12 cellular contexts compared by ENCODE assay signal in genomic region chr2:234218261-234219180, GRCh38.
A peak's percentile ranks its signal among the peaks of the same experiment; 100 is the strongest.
DNase-seq lines count a peak whose midpoint lies in the region; ATAC-seq, FAIRE-seq and TF ChIP-seq lines count a peak whose summit lies in the region.
"Had no signal": no experiment of that assay in that cellular context is flagged by ENCODE, and none has a peak within 500 bp of the region (broad histone marks: within the 10 kb centered on the region; RNA-seq: fewer than 3 reads in every experiment).

No MANE protein-coding gene starts in this region.

- no peak overlapping the region for H3K27ac ChIP-seq in RWPE2 (ENCODE audit: poor library complexity, severe bottlenecking)
- no peak overlapping the region for H3K27ac ChIP-seq in keratinocyte (ENCODE audit: control insufficient read depth, insufficient read depth, low read length)
- H3K27ac ChIP-seq in transverse colon: no peak overlapping the region
- H3K27ac ChIP-seq: esophagus squamous epithelium had no signal

- no peak for TF ChIP-seq EP300 in transverse colon (IDR thresholded peaks at IDR 0.05; ENCODE audit: low read depth)

- H4K20me1 ChIP-seq in keratinocyte (ENCODE audit: control insufficient read depth, extremely low read depth, insufficient read depth, low read length): no peaks in the 10 kb centered on the region

- in situ Hi-C loops in transverse colon (cut with MboI; ENCODE audit: low pct_ligation_motif_present in 1 of 4, low pct_unique_long_range_greater_than_20kb in 1 of 4, low sequenced_read_pairs in 3 of 4): no loop called here

- peak overlapping the region; percentile 23 for H2AFZ ChIP-seq in keratinocyte (ENCODE audit: control insufficient read depth, low read length)

- FAIRE-seq in keratinocyte (lab: Jason Lieb, UNC): peak; percentile 73

- H3K4me3 ChIP-seq in RWPE2 (ENCODE audit: severe bottlenecking) (no peak overlapping the region), keratinocyte (ENCODE audit: control insufficient read depth in 2 of 3, extremely low read depth in 1 of 3, insufficient read depth in 2 of 3, low read depth in 1 of 3, low read length in 3 of 3) (no peak overlapping the region), transverse colon (no peak overlapping the region)
- H3K4me3 ChIP-seq: esophagus squamous epithelium, smooth muscle cell had no signal

- H3K4me1 ChIP-seq in RWPE2 (ENCODE audit: insufficient read depth, poor library complexity, severe bottlenecking): peaks cover 4% of the 10 kb centered on the region
- H3K4me1 ChIP-seq in keratinocyte (ENCODE audit: control insufficient read depth, extremely low read depth, insufficient read depth, low read length): peaks cover 14% of the 10 kb centered on the region
- peaks cover 0 to 7% (median 0%) of the 10 kb centered on the region in 4 donors for H3K4me1 ChIP-seq in transverse colon

- no peaks in the 10 kb centered on the region for H3K36me3 ChIP-seq in RWPE2 (ENCODE audit: low read depth)
- no peaks in the 10 kb centered on the region for H3K36me3 ChIP-seq in keratinocyte (ENCODE audit: control insufficient read depth in 2 of 2, extremely low read depth in 1 of 2, insufficient read depth in 2 of 2, low read length in 2 of 2)
- H3K36me3 ChIP-seq in transverse colon: no peaks in the 10 kb centered on the region
- H3K36me3 ChIP-seq: esophagus squamous epithelium had no signal

- no peak for TF ChIP-seq POLR2A in transverse colon (IDR thresholded peaks at IDR 0.05)

- DNase-seq in activated CD4-positive, alpha-beta T cell treated with anti-CD3 and anti-CD28 coated beads, Interleukin-2, amount 50 U/mL, for 1 hour: peak; percentile 13
- no peak for DNase-seq in activated CD4-positive, alpha-beta T cell treated with anti-CD3 and anti-CD28 coated beads for 4 hours
- DNase-seq in RWPE2 (ENCODE audit: low spot score) (no peak), keratinocyte (ENCODE audit: low read depth, low spot score) (no peak), transverse colon (peak; percentile 18), NCI-H510A (lab: John Stamatoyannopoulos, UW) (no peak)
- DNase-seq: amniotic stem cell, esophagus squamous epithelium had no signal

- dilution Hi-C loops in keratinocyte (cut with MboI; ENCODE audit: extremely low pct_ligation_motif_present, low sequenced_read_pairs): no loop called here

- peak; percentile 21; the same call in 1 of the 3 replicates for ATAC-seq in RWPE2 (ENCODE audit: low read depth)
- ATAC-seq in GM21423 (IDR thresholded peaks at IDR 0.05; ENCODE audit: unreplicated experiment): no peak
- no peak for ATAC-seq in GM19035 (IDR thresholded peaks at IDR 0.05; ENCODE audit: unreplicated experiment)
- ATAC-seq: WTC11 had no signal

- no peaks in the 10 kb centered on the region for H3K9me3 ChIP-seq in RWPE2 (ENCODE audit: severe bottlenecking)
- H3K9me3 ChIP-seq in keratinocyte (ENCODE audit: control insufficient read depth, low read depth, low read length): no peaks in the 10 kb centered on the region
- H3K9me3 ChIP-seq in transverse colon: no peaks in the 10 kb centered on the region
- H3K9me3 ChIP-seq: esophagus squamous epithelium had no signal

- WGBS in transverse colon (ENCODE audit: low coverage in 1 of 2), 2 donors: 35 to 54% methylated on average over 7 to 13 of the region's 13 CpGs

- H3K27me3 ChIP-seq in RWPE2 (ENCODE audit: insufficient read depth, poor library complexity, severe bottlenecking) (no peaks in the 10 kb centered on the region), keratinocyte (ENCODE audit: control insufficient read depth, extremely low read depth, insufficient read depth, low read length) (no peaks in the 10 kb centered on the region), transverse colon (no peaks in the 10 kb centered on the region)
- H3K27me3 ChIP-seq: esophagus squamous epithelium had no signal

- H3K9me1 ChIP-seq in keratinocyte (ENCODE audit: control insufficient read depth, extremely low read depth, insufficient read depth, low read length): no peaks in the 10 kb centered on the region

- TF ChIP-seq CTCF in RWPE2 (IDR thresholded peaks at IDR 0.05; ENCODE audit: poor library complexity, severe bottlenecking): no peak
- TF ChIP-seq CTCF in keratinocyte (optimal IDR thresholded peaks at IDR 0.05 in 1 of 3, IDR thresholded peaks at IDR 0.05 in 1 of 3, conservative IDR thresholded peaks at IDR 0.05 in 1 of 3; ENCODE audit: extremely low read depth in 1 of 3, insufficient read depth in 2 of 3, low read length in 3 of 3): no peak
- TF ChIP-seq CTCF in transverse colon (IDR thresholded peaks at IDR 0.05): no peak

- intact Hi-C loops in transverse colon (cut with DNase I; ENCODE audit: low total_unique reads): no loop called here

- H3K4me2 ChIP-seq in keratinocyte (ENCODE audit: control insufficient read depth, extremely low read depth, insufficient read depth, low read depth, low read length): peak overlapping the region; percentile 8
- H3K4me2 ChIP-seq: smooth muscle cell had no signal

- H3K79me2 ChIP-seq in keratinocyte (ENCODE audit: control insufficient read depth, insufficient read depth, low read length): no peaks in the 10 kb centered on the region

- H3K9ac ChIP-seq in keratinocyte (ENCODE audit: control insufficient read depth, extremely low read depth, insufficient read depth, low read length): no peak overlapping the region

Comparison
In these comparisons a context has a peak if more than half of its experiments do, and no peak if none do; other contexts are left out.
1. DNase-seq: peak in activated CD4-positive, alpha-beta T cell treated with anti-CD3 and anti-CD28 coated beads, Interleukin-2, amount 50 U/mL, for 1 hour (single experiment) and transverse colon (single experiment); none in activated CD4-positive, alpha-beta T cell treated with anti-CD3 and anti-CD28 coated beads for 4 hours (0 of 2), RWPE2 (single experiment), keratinocyte (single experiment) and NCI-H510A (single experiment).